10 cellular contexts compared by ENCODE assay signal in the genomic region with DNA sequence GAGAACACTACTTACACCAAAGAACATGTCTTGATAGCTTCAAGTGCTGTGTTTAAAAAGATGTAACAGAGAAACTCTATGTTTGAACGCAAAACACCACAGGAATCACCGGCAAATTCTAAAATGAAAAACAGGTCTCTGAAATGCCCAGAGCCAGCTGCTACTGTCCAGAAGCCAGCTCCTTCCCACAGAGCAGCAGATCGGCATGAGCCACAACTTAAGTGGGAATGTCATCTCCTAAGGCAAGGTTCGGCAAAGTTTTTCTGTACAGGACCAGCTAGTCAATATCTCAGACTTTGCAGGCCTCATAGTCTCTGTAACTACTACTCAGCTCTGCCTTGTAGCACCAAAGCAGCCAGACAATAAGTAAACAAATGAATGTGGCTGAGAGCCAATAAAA. TPM values are rescaled to one million over a fixed set of nuclear protein-coding genes. Genes with fewer than 3 reads are reported as not detected.
DNase-seq lines count a peak whose midpoint lies in the region; ATAC-seq and TF ChIP-seq lines count a peak whose summit lies in the region.
"Had no signal": no experiment of that assay in that cellular context is flagged by ENCODE, and none has a peak within 500 bp of the region (broad histone marks: within the 10 kb centered on the region; RNA-seq: fewer than 3 reads in every experiment).

No MANE protein-coding gene starts in this region.

- peak overlapping the region; percentile 70 for H3K18ac ChIP-seq in mesendoderm (ENCODE audit: low read length)

- no peak overlapping the region for H3K4me3 Mint-ChIP-seq in naive thymus-derived CD8-positive, alpha-beta T cell
- H3K4me3 Mint-ChIP-seq: stimulated activated naive CD8-positive, alpha-beta T cell treated with anti-CD3 and anti-CD28 coated beads, Interleukin-15, amount 100 ng/mL, for 72 hours had no signal

- H3K4me1 ChIP-seq in mesendoderm (ENCODE audit: control insufficient read depth, low read depth, low read length) (no peaks in the 10 kb centered on the region), tibial nerve (peaks cover 0 to 59% (median 4%) of the 10 kb centered on the region in 4 donors)

- DNase-seq in NCI-H446 (lab: John Stamatoyannopoulos, UW), result peak; percentile 49 to 68
- DNase-seq in dorsolateral prefrontal cortex, result peak in 2 of 10 donors; percentile 23 to 27
- no peak for DNase-seq in mesendoderm
- no peak for DNase-seq in tibial nerve (ENCODE audit: low spot score in 2 of 2)
- DNase-seq in 8988T, result no peak
- no peak for DNase-seq in naive thymus-derived CD8-positive, alpha-beta T cell
- DNase-seq: activated CD8-positive, alpha-beta memory T cell treated with anti-CD3 and anti-CD28 coated beads for 24 hours; NCI-H1048; stimulated activated naive CD8-positive, alpha-beta T cell treated with anti-CD3 and anti-CD28 coated beads, Interleukin-15, amount 100 ng/mL, for 72 hours had no signal

- no peak overlapping the region for H4K8ac ChIP-seq in mesendoderm (ENCODE audit: low read depth, low read length)

- H3K9me3 ChIP-seq in tibial nerve, result no peaks in the 10 kb centered on the region

- H2AK5ac ChIP-seq in mesendoderm (ENCODE audit: low read length), result no peak overlapping the region

- peak overlapping the region; percentile 12 for H3K4ac ChIP-seq in mesendoderm (ENCODE audit: low read depth, low read length)

- H2BK5ac ChIP-seq in mesendoderm (ENCODE audit: low read length), result no peak overlapping the region

- H3K4me2 ChIP-seq in mesendoderm (ENCODE audit: low read length), result no peak overlapping the region

- no peak for ATAC-seq in HG03442 (IDR thresholded peaks at IDR 0.05; ENCODE audit: unreplicated experiment)
- ATAC-seq in naive thymus-derived CD8-positive, alpha-beta T cell, result no peak
- ATAC-seq: stimulated activated naive CD8-positive, alpha-beta T cell treated with anti-CD3 and anti-CD28 coated beads, Interleukin-15, amount 100 ng/mL, for 72 hours had no signal

- intact Hi-C loops in dorsolateral prefrontal cortex (cut with DNase I), result no loop called here

- no peaks in the 10 kb centered on the region for H3K36me3 ChIP-seq in mesendoderm (ENCODE audit: control insufficient read depth, insufficient read depth, low read length)
- H3K36me3 ChIP-seq in tibial nerve, result no peaks in the 10 kb centered on the region

- H3K79me1 ChIP-seq in mesendoderm (ENCODE audit: low read length), result peaks cover 4% of the 10 kb centered on the region

- H3K9me3 Mint-ChIP-seq in naive thymus-derived CD8-positive, alpha-beta T cell, result no peaks in the 10 kb centered on the region
- H3K9me3 Mint-ChIP-seq: stimulated activated naive CD8-positive, alpha-beta T cell treated with anti-CD3 and anti-CD28 coated beads, Interleukin-15, amount 100 ng/mL, for 72 hours had no signal

- POLR2A ChIA-PET in naive thymus-derived CD8-positive, alpha-beta T cell (lab: Charles Lee), result no interaction called here

- no peaks in the 10 kb centered on the region for H3K27me3 ChIP-seq in dorsolateral prefrontal cortex
- H3K27me3 ChIP-seq in mesendoderm (ENCODE audit: insufficient read depth, low read length, poor library complexity), result no peaks in the 10 kb centered on the region
- no peaks in the 10 kb centered on the region for H3K27me3 ChIP-seq in tibial nerve

- H2BK15ac ChIP-seq in mesendoderm (replicated peaks; ENCODE audit: low read depth), result no peak overlapping the region

- H3K36me3 Mint-ChIP-seq in naive thymus-derived CD8-positive, alpha-beta T cell, result no peaks in the 10 kb centered on the region

- H2BK120ac ChIP-seq in mesendoderm (ENCODE audit: low read depth, low read length), result no peak overlapping the region

- no peak overlapping the region for H3K9ac ChIP-seq in mesendoderm (ENCODE audit: low read length)

- peaks cover 0 to 10% (median 9%) of the 10 kb centered on the region in 4 donors for H3K4me1 Mint-ChIP-seq in naive thymus-derived CD8-positive, alpha-beta T cell

- H3K23ac ChIP-seq in mesendoderm (ENCODE audit: low read length), result no peak overlapping the region

- no peak overlapping the region for H3K56ac ChIP-seq in mesendoderm (ENCODE audit: low read length)

- TF ChIP-seq CTCF in dorsolateral prefrontal cortex (IDR thresholded peaks at IDR 0.05 in 54 of 56, conservative IDR thresholded peaks at IDR 0.05 in 2 of 56; ENCODE audit: low read depth in 1 of 56, partially characterized antibody in 56 of 56), result no peak
- no peak for TF ChIP-seq CTCF in tibial nerve (IDR thresholded peaks at IDR 0.05)

- no peak overlapping the region for H3K27ac Mint-ChIP-seq in naive thymus-derived CD8-positive, alpha-beta T cell
- H3K27ac Mint-ChIP-seq: stimulated activated naive CD8-positive, alpha-beta T cell treated with anti-CD3 and anti-CD28 coated beads, Interleukin-15, amount 100 ng/mL, for 72 hours had no signal

- H3K27ac ChIP-seq in dorsolateral prefrontal cortex, result peak overlapping the region in 55 of 59 donors; percentile 3 to 96 (median 83)
- H3K27ac ChIP-seq in mesendoderm (ENCODE audit: low read depth, low read length), result no peak overlapping the region
- H3K27ac ChIP-seq in tibial nerve, result peak overlapping the region; percentile 15 to 96 (median 75)

- H4K5ac ChIP-seq in mesendoderm (ENCODE audit: low read length), result no peak overlapping the region

- H3K79me2 ChIP-seq in mesendoderm (ENCODE audit: control insufficient read depth, insufficient read depth, low read length), result peaks cover 32% of the 10 kb centered on the region

- TF ChIP-seq EP300 in tibial nerve (IDR thresholded peaks at IDR 0.05), result no peak

- H3K4me3 ChIP-seq in dorsolateral prefrontal cortex (peak overlapping the region in 43 of 59 donors; percentile 0 to 85 (median 18)), mesendoderm (ENCODE audit: low read length) (no peak overlapping the region), tibial nerve (peak overlapping the region in 1 of 4 donors; percentile 9)

- TF ChIP-seq POLR2A in tibial nerve (IDR thresholded peaks at IDR 0.05), result no peak

- peaks cover 11 to 37% (median 20%) of the 10 kb centered on the region in 5 donors for H3K27me3 Mint-ChIP-seq in naive thymus-derived CD8-positive, alpha-beta T cell

- WGBS in mesendoderm (ENCODE audit: extremely low coverage, insufficient coverage, low lambda C conversion rate), result no CpG with 5 or more reads among the region's 4 CpGs
- 45 to 58% methylated on average over 4 of the region's 4 CpGs for WGBS in tibial nerve, 2 donors

RNA-seq across cellular contexts. Expression of gene PLOD2, which starts 4.9 kb away (rescaled TPM):
- total RNA-seq in dorsolateral prefrontal cortex (10 to 100 TPM; 18.4 to 75.5 (median 31.6) TPM), tibial nerve (10 to 100 TPM; 17.2 to 27.6 (median 19.5) TPM)
- 29.3 TPM for polyA plus RNA-seq in mesendoderm (2013, experiment 1 of 2)
- polyA plus RNA-seq in mesendoderm (2013, experiment 2 of 2), result 28.9 TPM
- not detected for total RNA-seq in naive thymus-derived CD8-positive, alpha-beta T cell
- polyA plus RNA-seq in naive thymus-derived CD8-positive, alpha-beta T cell, result not detected

Comparison
In these comparisons a context has a peak if more than half of its experiments do, and no peak if none do; other contexts are left out.
1. DNase-seq: peak in NCI-H446 (2 of 2); none in mesendoderm (single experiment), tibial nerve (0 of 2), 8988T (single experiment) and naive thymus-derived CD8-positive, alpha-beta T cell (0 of 10).
2. RNA of gene PLOD2, which starts 4.9 kb away (total RNA-seq): 18.4 to 75.5 TPM in dorsolateral prefrontal cortex and 17.2 to 27.6 TPM in tibial nerve; not detected in naive thymus-derived CD8-positive, alpha-beta T cell; every median in the first group is over 10 times any median in the second.